Comparison of ENCODE assay signal across 8 cellular contexts in the genomic region with DNA sequence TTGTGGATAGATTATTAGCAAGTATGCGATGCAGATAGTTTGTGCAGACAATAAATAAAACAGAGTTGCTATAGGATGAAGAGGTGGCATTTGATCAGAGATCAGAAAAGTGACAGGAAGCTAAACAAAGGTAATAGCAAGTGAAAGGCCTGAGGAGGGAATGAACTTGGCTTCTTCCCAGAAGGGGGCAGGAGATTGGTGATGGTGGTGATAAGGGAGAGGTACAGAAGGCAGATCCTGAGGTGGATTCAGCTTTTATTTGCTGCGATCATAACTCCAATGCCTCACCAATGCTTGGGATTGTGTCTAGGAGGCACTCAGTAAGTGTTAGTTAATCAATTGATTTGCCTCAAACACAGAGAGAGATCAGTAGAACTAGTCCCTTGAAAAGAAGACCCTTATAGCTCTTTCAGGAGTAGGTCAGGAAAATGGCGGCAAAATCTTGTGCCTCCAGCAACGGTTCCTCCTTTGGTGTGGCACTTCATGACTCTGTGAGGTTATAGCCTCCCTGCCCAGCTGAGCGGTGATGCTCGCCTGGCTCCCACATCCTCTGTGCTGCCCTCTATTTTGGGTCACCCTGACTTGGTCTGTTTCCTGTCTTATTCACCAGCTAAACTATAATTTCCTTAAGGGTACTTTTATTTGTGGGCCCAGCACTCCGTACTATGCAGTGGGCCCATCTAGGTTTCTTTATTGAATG. TPM values are rescaled to one million over a fixed set of nuclear protein-coding genes. Genes with fewer than 3 reads are reported as not detected.
DNase-seq lines count a peak whose midpoint lies in the region; ATAC-seq and TF ChIP-seq lines count a peak whose summit lies in the region.
"Had no signal": no experiment of that assay in that cellular context is flagged by ENCODE, and none has a peak within 500 bp of the region (broad histone marks: within the 10 kb centered on the region; RNA-seq: fewer than 3 reads in every experiment).

No MANE protein-coding gene starts in this region.

- TF ChIP-seq POLR2A in NB4 (IDR thresholded peaks at IDR 0.05; ENCODE audit: extremely low read depth, insufficient read length) (no peak), right lobe of liver (IDR thresholded peaks at IDR 0.05) (no peak)

- H3K9me3 ChIP-seq in right lobe of liver, result no peaks in the 10 kb centered on the region
- no peaks in the 10 kb centered on the region for H3K9me3 ChIP-seq in subcutaneous abdominal adipose tissue (ENCODE audit: control insufficient read depth in 5 of 5, low read length in 5 of 5)
- H3K9me3 ChIP-seq: thyroid gland had no signal

- H3K4me3 ChIP-seq in NB4 (ENCODE audit: low read depth, low read length) (no peak overlapping the region), right lobe of liver (no peak overlapping the region), subcutaneous abdominal adipose tissue (ENCODE audit: low read depth in 1 of 5, low read length in 5 of 5) (no peak overlapping the region)
- H3K4me3 ChIP-seq: thyroid gland had no signal

- H3K4me1 ChIP-seq in right lobe of liver (peaks cover 0 to 42% (median 12%) of the 10 kb centered on the region in 4 donors), subcutaneous abdominal adipose tissue (ENCODE audit: control insufficient read depth in 5 of 5, insufficient read depth in 5 of 5, low read length in 5 of 5) (peaks cover 24 to 72% (median 67%) of the 10 kb centered on the region in 5 donors)

- peak overlapping the region in 1 of 5 donors; percentile 50 for H3K9ac ChIP-seq in subcutaneous abdominal adipose tissue (ENCODE audit: low read length in 5 of 5)

- ATAC-seq in right lobe of liver, result peak; percentile 24 to 40 (median 30)

- H3K36me3 ChIP-seq in right lobe of liver, result peaks cover 0 to 18% (median 9%) of the 10 kb centered on the region in 4 donors
- H3K36me3 ChIP-seq in subcutaneous abdominal adipose tissue (ENCODE audit: control insufficient read depth in 5 of 5, insufficient read depth in 5 of 5, low read length in 5 of 5), result peaks cover 24 to 40% (median 27%) of the 10 kb centered on the region in 5 donors

- no peaks in the 10 kb centered on the region for H3K27me3 ChIP-seq in right lobe of liver
- no peaks in the 10 kb centered on the region for H3K27me3 ChIP-seq in subcutaneous abdominal adipose tissue (ENCODE audit: control insufficient read depth in 5 of 5, insufficient read depth in 4 of 5, low read length in 5 of 5)
- H3K27me3 ChIP-seq: thyroid gland had no signal

- WGBS in right lobe of liver (ENCODE audit: insufficient coverage, low coverage, low lambda C conversion rate, missing lambda C conversion rate), result 66% methylated on average over 4 of the region's 7 CpGs

- DNase-seq in NB4 (ENCODE audit: low read depth), result peak; percentile 38
- peak; percentile 28 for DNase-seq in activated T-helper 9 cell treated with anti-CD3 and anti-CD28 coated beads, Interleukin-2, amount 50 U/mL, for 16 hours (ENCODE audit: low read depth)
- no peak for DNase-seq in right lobe of liver
- no peak for DNase-seq in DMS53 treated with DMSO at 0.1 percent for 48 hours (lab: John Stamatoyannopoulos, UW; ENCODE audit: unreplicated experiment)
- DNase-seq in NCI-H2196 (lab: John Stamatoyannopoulos, UW; ENCODE audit: unreplicated experiment), result no peak
- DNase-seq in NCI-H1092 treated with DMSO at 0.1 percent for 48 hours (lab: John Stamatoyannopoulos, UW), result no peak

- H3K27ac ChIP-seq in right lobe of liver (peak overlapping the region; percentile 2 to 47 (median 34)), subcutaneous abdominal adipose tissue (ENCODE audit: low read depth, low read length) (peak overlapping the region; percentile 85)

- TF ChIP-seq CTCF in NB4 (IDR thresholded peaks at IDR 0.05; ENCODE audit: low read depth, low read length) (no peak), right lobe of liver (IDR thresholded peaks at IDR 0.05) (no peak)

- intact Hi-C loops in right lobe of liver (cut with DNase I), result no loop called here

RNA-seq across cellular contexts. Expression of gene TGFBR2, which starts 37.5 kb away (rescaled TPM):
- 10 to 100 TPM; 24.9 to 52.6 (median 45.5) TPM for total RNA-seq in right lobe of liver

Comparison
In these comparisons a context has a peak if more than half of its experiments do, and no peak if none do; other contexts are left out.
1. DNase-seq: peak in NB4 (single experiment) and activated T-helper 9 cell treated with anti-CD3 and anti-CD28 coated beads, Interleukin-2, amount 50 U/mL, for 16 hours (single experiment); none in right lobe of liver (0 of 3), DMS53 treated with DMSO at 0.1 percent for 48 hours (single experiment), NCI-H2196 (single experiment) and NCI-H1092 treated with DMSO at 0.1 percent for 48 hours (single experiment).